ENCODE assay signal across 18 cellular contexts in the genomic region with DNA sequence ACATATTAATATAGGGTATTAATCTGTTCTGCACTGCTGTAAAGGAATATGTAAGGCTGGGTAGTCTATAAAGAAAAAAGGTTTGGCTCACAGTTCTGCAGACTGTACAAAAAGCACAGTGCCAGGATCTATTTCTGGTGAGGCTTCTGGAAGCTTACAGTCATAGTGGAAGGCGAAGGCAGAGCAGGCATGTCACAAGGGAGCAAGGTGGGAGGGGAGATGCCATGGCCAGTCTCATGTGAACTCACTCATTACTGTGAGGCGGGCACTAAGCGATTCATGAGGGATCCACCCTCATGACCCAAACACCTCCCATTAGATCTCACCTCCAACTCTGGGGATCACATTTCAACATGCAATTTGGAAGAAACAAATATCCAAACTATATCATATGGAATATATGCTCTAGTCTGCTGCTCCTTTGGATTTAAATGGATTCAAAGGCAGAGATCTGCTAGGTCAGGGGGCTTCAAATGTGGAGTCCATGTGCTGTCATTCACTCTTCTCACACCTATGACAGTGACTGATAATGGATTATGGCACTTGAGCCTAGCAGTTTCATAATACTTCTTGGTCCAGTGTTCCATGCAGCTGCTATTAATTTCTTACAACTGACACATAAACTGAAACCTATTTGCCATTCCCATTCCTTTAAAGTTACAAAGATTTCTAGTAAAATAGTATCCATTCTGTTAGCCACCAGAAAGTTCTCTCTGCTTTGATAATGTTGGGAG.
"Had no signal": no experiment of that assay in that cellular context is flagged by ENCODE, and none has a peak within 500 bp of the region (broad histone marks: within the 10 kb centered on the region; RNA-seq: fewer than 3 reads in every experiment).

No MANE protein-coding gene starts in this region.

- H3K27me3 ChIP-seq: esophagus squamous epithelium, tibial artery had no signal

- H3K36me3 ChIP-seq: esophagus squamous epithelium, tibial artery had no signal

- H3K4me3 Mint-ChIP-seq: activated CD4-positive, alpha-beta T cell treated with anti-CD3 and anti-CD28 coated beads, Interleukin-2, amount 10 ng/mL, durations not matched to agents 24 days and 14 days; activated naive CD4-positive, alpha-beta T cell treated with anti-CD3 and anti-CD28 coated beads, Interleukin-2, amount 10 ng/mL, durations not matched to agents 7 days and 5 days; effector memory CD8-positive, alpha-beta T cell; neural crest cell; stimulated activated effector memory CD8-positive, alpha-beta T cell treated with anti-CD3 and anti-CD28 coated beads, Interleukin-12 subunit alpha, Interleukin-12 subunit beta, amount 100 ng/mL, for 72 hours; T-helper 2 cell treated with Interferon-gamma antibody and Interleukin-4, amounts not matched to agents 5 μg/mL and 100 μg/mL, for 36 hours; WTC11 had no signal

- H3K36me3 Mint-ChIP-seq: WTC11 had no signal

- H3K27ac Mint-ChIP-seq: activated CD4-positive, alpha-beta T cell treated with anti-CD3 and anti-CD28 coated beads, Interleukin-2, amount 10 ng/mL, durations not matched to agents 24 days and 14 days; activated naive CD4-positive, alpha-beta T cell treated with anti-CD3 and anti-CD28 coated beads, Interleukin-2, amount 10 ng/mL, durations not matched to agents 7 days and 5 days; effector memory CD8-positive, alpha-beta T cell; stimulated activated effector memory CD8-positive, alpha-beta T cell treated with anti-CD3 and anti-CD28 coated beads, Interleukin-12 subunit alpha, Interleukin-12 subunit beta, amount 100 ng/mL, for 72 hours; T-helper 2 cell treated with Interferon-gamma antibody and Interleukin-4, amounts not matched to agents 5 μg/mL and 100 μg/mL, for 36 hours; WTC11 had no signal

- H3K4me1 ChIP-seq: esophagus squamous epithelium, tibial artery had no signal

- H3K4me3 ChIP-seq: esophagus squamous epithelium, SK-N-MC, tibial artery had no signal

- H3K4me1 Mint-ChIP-seq: stimulated activated effector memory CD8-positive, alpha-beta T cell treated with anti-CD3 and anti-CD28 coated beads, Interleukin-12 subunit alpha, Interleukin-12 subunit beta, amount 100 ng/mL, for 72 hours; WTC11 had no signal

- ATAC-seq: effector memory CD8-positive, alpha-beta T cell; sciatic nerve; stimulated activated effector memory CD8-positive, alpha-beta T cell treated with anti-CD3 and anti-CD28 coated beads, Interleukin-12 subunit alpha, Interleukin-12 subunit beta, amount 100 ng/mL, for 72 hours; WTC11 had no signal

- H3K9me3 ChIP-seq: esophagus squamous epithelium, tibial artery had no signal

- H3K27ac ChIP-seq: esophagus squamous epithelium, SK-N-MC, tibial artery had no signal

- DNase-seq: activated CD4-positive, alpha-beta T cell treated with anti-CD3 and anti-CD28 coated beads, Interleukin-2, amount 10 ng/mL, durations not matched to agents 24 days and 14 days; activated CD8-positive, alpha-beta memory T cell treated with anti-CD3 and anti-CD28 coated beads for 24 hours; activated CD8-positive, alpha-beta memory T cell treated with anti-CD3 and anti-CD28 coated beads, Interleukin-2, amount 50 U/mL, for 48 hours; activated effector memory CD4-positive, alpha-beta T cell treated with Interleukin-2 at 50 U/mL for 16 hours; activated naive CD4-positive, alpha-beta T cell treated with anti-CD3 and anti-CD28 coated beads, Interleukin-2, amount 10 ng/mL, durations not matched to agents 7 days and 5 days; activated T-cell treated with anti-CD3 and anti-CD28 coated beads, Interleukin-2, amount 50 U/mL, for 48 hours; effector memory CD8-positive, alpha-beta T cell; esophagus squamous epithelium; hippocampal formation; midbrain; stimulated activated CD4-positive, alpha-beta T cell treated with anti-CD3 and anti-CD28 coated beads, Interleukin-4, amount 100 ng/mL, for 24 hours; tibial artery had no signal

- H3K9me3 Mint-ChIP-seq: effector memory CD8-positive, alpha-beta T cell; neural crest cell; stimulated activated effector memory CD8-positive, alpha-beta T cell treated with anti-CD3 and anti-CD28 coated beads, Interleukin-12 subunit alpha, Interleukin-12 subunit beta, amount 100 ng/mL, for 72 hours; T-helper 2 cell treated with Interferon-gamma antibody and Interleukin-4, amounts not matched to agents 5 μg/mL and 100 μg/mL, for 36 hours had no signal

- H3K27me3 Mint-ChIP-seq: activated CD4-positive, alpha-beta T cell treated with anti-CD3 and anti-CD28 coated beads, Interleukin-2, amount 10 ng/mL, durations not matched to agents 24 days and 14 days; activated naive CD4-positive, alpha-beta T cell treated with anti-CD3 and anti-CD28 coated beads, Interleukin-2, amount 10 ng/mL, durations not matched to agents 7 days and 5 days; effector memory CD8-positive, alpha-beta T cell had no signal
